In the genomic region with DNA sequence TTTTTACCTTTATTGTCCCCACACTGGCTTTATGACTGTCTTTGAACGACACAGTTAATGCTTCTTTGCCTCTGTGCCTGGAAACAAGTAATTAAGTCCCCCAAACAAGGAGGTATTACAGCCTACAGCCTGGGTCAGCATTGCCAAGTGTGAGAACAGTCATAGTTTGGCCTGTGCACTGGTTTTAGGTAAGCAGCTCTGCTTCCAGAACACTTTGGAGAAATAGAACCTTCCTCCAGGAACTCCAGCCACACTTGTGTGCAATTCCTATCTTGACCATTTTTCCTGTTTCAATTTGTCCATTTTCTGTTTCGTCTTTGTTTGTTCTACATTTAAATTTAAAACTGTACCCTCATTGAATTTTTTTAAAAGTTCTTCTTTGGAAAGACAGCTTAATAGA, we compare ENCODE assay signal across 2 cellular contexts.
TF ChIP-seq lines count a peak whose summit lies in the region.

No MANE protein-coding gene starts in this region.

TF ChIP-seq in A549, 52 proteins besides CTCF, POLR2A, EP300 and RAD21 (continued from another document):
- TF ChIP-seq, protein P1, sequence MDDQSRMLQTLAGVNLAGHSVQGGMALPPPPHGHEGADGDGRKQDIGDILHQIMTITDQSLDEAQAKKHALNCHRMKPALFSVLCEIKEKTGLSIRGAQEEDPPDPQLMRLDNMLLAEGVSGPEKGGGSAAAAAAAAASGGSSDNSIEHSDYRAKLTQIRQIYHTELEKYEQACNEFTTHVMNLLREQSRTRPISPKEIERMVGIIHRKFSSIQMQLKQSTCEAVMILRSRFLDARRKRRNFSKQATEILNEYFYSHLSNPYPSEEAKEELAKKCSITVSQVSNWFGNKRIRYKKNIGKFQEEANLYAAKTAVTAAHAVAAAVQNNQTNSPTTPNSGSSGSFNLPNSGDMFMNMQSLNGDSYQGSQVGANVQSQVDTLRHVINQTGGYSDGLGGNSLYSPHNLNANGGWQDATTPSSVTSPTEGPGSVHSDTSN (IDR thresholded peaks at IDR 0.05), result no peak
- TF ChIP-seq HDAC2 (IDR thresholded peaks at IDR 0.05) (no peak), RFX5 (IDR thresholded peaks at IDR 0.05) (no peak)

TF ChIP-seq in GM23338, 12 proteins besides CTCF, POLR2A, EP300 and RAD21 (continued from another document):
- TF ChIP-seq, protein P2, sequence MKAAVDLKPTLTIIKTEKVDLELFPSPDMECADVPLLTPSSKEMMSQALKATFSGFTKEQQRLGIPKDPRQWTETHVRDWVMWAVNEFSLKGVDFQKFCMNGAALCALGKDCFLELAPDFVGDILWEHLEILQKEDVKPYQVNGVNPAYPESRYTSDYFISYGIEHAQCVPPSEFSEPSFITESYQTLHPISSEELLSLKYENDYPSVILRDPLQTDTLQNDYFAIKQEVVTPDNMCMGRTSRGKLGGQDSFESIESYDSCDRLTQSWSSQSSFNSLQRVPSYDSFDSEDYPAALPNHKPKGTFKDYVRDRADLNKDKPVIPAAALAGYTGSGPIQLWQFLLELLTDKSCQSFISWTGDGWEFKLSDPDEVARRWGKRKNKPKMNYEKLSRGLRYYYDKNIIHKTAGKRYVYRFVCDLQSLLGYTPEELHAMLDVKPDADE (IDR thresholded peaks at IDR 0.05), result no peak
- TF ChIP-seq CREB1 (CRISPR knock-in tag; IDR thresholded peaks at IDR 0.05; ENCODE audit: low read depth) (no peak), ZNF114 (CRISPR knock-in tag; IDR thresholded peaks at IDR 0.05) (no peak), EZH2 (IDR thresholded peaks at IDR 0.05; ENCODE audit: low read depth, unreplicated experiment) (no peak), JUNB (IDR thresholded peaks at IDR 0.05; ENCODE audit: unreplicated experiment) (no peak), POLR2AphosphoS5 (IDR thresholded peaks at IDR 0.05; ENCODE audit: low read depth) (no peak)
- TF ChIP-seq, protein P3, sequence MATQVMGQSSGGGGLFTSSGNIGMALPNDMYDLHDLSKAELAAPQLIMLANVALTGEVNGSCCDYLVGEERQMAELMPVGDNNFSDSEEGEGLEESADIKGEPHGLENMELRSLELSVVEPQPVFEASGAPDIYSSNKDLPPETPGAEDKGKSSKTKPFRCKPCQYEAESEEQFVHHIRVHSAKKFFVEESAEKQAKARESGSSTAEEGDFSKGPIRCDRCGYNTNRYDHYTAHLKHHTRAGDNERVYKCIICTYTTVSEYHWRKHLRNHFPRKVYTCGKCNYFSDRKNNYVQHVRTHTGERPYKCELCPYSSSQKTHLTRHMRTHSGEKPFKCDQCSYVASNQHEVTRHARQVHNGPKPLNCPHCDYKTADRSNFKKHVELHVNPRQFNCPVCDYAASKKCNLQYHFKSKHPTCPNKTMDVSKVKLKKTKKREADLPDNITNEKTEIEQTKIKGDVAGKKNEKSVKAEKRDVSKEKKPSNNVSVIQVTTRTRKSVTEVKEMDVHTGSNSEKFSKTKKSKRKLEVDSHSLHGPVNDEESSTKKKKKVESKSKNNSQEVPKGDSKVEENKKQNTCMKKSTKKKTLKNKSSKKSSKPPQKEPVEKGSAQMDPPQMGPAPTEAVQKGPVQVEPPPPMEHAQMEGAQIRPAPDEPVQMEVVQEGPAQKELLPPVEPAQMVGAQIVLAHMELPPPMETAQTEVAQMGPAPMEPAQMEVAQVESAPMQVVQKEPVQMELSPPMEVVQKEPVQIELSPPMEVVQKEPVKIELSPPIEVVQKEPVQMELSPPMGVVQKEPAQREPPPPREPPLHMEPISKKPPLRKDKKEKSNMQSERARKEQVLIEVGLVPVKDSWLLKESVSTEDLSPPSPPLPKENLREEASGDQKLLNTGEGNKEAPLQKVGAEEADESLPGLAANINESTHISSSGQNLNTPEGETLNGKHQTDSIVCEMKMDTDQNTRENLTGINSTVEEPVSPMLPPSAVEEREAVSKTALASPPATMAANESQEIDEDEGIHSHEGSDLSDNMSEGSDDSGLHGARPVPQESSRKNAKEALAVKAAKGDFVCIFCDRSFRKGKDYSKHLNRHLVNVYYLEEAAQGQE (IDR thresholded peaks at IDR 0.05; ENCODE audit: unreplicated experiment), result no peak
- TF ChIP-seq, protein P4, sequence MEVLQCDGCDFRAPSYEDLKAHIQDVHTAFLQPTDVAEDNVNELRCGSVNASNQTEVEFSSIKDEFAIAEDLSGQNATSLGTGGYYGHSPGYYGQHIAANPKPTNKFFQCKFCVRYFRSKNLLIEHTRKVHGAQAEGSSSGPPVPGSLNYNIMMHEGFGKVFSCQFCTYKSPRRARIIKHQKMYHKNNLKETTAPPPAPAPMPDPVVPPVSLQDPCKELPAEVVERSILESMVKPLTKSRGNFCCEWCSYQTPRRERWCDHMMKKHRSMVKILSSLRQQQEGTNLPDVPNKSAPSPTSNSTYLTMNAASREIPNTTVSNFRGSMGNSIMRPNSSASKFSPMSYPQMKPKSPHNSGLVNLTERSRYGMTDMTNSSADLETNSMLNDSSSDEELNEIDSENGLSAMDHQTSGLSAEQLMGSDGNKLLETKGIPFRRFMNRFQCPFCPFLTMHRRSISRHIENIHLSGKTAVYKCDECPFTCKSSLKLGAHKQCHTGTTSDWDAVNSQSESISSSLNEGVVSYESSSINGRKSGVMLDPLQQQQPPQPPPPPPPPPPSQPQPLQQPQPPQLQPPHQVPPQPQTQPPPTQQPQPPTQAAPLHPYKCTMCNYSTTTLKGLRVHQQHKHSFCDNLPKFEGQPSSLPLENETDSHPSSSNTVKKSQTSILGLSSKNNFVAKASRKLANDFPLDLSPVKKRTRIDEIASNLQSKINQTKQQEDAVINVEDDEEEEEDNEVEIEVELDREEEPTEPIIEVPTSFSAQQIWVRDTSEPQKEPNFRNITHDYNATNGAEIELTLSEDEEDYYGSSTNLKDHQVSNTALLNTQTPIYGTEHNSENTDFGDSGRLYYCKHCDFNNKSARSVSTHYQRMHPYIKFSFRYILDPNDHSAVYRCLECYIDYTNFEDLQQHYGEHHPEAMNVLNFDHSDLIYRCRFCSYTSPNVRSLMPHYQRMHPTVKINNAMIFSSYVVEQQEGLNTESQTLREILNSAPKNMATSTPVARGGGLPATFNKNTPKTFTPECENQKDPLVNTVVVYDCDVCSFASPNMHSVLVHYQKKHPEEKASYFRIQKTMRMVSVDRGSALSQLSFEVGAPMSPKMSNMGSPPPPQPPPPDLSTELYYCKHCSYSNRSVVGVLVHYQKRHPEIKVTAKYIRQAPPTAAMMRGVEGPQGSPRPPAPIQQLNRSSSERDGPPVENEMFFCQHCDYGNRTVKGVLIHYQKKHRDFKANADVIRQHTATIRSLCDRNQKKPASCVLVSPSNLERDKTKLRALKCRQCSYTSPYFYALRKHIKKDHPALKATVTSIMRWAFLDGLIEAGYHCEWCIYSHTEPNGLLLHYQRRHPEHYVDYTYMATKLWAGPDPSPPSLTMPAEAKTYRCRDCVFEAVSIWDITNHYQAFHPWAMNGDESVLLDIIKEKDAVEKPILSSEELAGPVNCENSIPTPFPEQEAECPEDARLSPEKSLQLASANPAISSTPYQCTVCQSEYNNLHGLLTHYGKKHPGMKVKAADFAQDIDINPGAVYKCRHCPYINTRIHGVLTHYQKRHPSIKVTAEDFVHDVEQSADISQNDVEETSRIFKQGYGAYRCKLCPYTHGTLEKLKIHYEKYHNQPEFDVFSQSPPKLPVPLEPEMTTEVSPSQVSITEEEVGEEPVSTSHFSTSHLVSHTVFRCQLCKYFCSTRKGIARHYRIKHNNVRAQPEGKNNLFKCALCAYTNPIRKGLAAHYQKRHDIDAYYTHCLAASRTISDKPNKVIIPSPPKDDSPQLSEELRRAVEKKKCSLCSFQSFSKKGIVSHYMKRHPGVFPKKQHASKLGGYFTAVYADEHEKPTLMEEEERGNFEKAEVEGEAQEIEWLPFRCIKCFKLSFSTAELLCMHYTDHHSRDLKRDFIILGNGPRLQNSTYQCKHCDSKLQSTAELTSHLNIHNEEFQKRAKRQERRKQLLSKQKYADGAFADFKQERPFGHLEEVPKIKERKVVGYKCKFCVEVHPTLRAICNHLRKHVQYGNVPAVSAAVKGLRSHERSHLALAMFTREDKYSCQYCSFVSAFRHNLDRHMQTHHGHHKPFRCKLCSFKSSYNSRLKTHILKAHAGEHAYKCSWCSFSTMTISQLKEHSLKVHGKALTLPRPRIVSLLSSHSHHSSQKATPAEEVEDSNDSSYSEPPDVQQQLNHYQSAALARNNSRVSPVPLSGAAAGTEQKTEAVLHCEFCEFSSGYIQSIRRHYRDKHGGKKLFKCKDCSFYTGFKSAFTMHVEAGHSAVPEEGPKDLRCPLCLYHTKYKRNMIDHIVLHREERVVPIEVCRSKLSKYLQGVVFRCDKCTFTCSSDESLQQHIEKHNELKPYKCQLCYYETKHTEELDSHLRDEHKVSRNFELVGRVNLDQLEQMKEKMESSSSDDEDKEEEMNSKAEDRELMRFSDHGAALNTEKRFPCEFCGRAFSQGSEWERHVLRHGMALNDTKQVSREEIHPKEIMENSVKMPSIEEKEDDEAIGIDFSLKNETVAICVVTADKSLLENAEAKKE (CRISPR knock-in tag; IDR thresholded peaks at IDR 0.05), result no peak
